Comparison of ENCODE assay signal across 1 cellular context in genomic region chr1:233998926-233999325, GRCh38.
TF ChIP-seq lines count a peak whose summit lies in the region.

No MANE protein-coding gene starts in this region.

TF ChIP-seq in H1, 55 proteins besides CTCF, POLR2A, EP300 and RAD21 (continued from another document):
- TF ChIP-seq CHD7 (IDR thresholded peaks at IDR 0.05; ENCODE audit: insufficient replicate concordance, low read length) (no peak), KDM1A (IDR thresholded peaks at IDR 0.05; ENCODE audit: borderline replicate concordance, low read length) (no peak), RFX5 (IDR thresholded peaks at IDR 0.05; ENCODE audit: borderline replicate concordance, low read depth, low read length) (no peak), RXRA (IDR thresholded peaks at IDR 0.05; ENCODE audit: insufficient read depth, low read depth, low read length) (no peak), BRCA1 (IDR thresholded peaks at IDR 0.05; ENCODE audit: low read depth, low read length) (no peak), SUZ12 (IDR thresholded peaks at IDR 0.05; ENCODE audit: low read length) (no peak), SAP30 (IDR thresholded peaks at IDR 0.05; ENCODE audit: insufficient read depth, insufficient replicate concordance, low read length) (no peak), SRF (IDR thresholded peaks at IDR 0.05; ENCODE audit: low read depth, low read length) (no peak), YY1 (IDR thresholded peaks at IDR 0.05; ENCODE audit: low read depth, low read length) (no peak)
TF ChIP-seq in H1: peak in this region for 0.
